2 cellular contexts compared by ENCODE assay signal in genomic region chr2:26697425-26697824, GRCh38.
TF ChIP-seq lines count a peak whose summit lies in the region.

No MANE protein-coding gene starts in this region.

TF ChIP-seq in SK-N-SH, 30 proteins besides CTCF, POLR2A, EP300 and RAD21 (continued from another document):
- no peak for TF ChIP-seq EZH2phosphoT487 (IDR thresholded peaks at IDR 0.05; ENCODE audit: borderline replicate concordance, low read depth)
- no peak for TF ChIP-seq MEF2A (IDR thresholded peaks at IDR 0.05; ENCODE audit: borderline replicate concordance, low read depth)
- TF ChIP-seq FOXJ3 (CRISPR knock-in tag; IDR thresholded peaks at IDR 0.05), result no peak
- TF ChIP-seq SMC3 (IDR thresholded peaks at IDR 0.05; ENCODE audit: low read depth, low read length), result no peak
- no peak for TF ChIP-seq ELF1 (IDR thresholded peaks at IDR 0.05)
- no peak for TF ChIP-seq CHD2 (IDR thresholded peaks at IDR 0.05; ENCODE audit: low read length, partially characterized antibody)
- TF ChIP-seq POLR2AphosphoS5 (IDR thresholded peaks at IDR 0.05; ENCODE audit: low read depth, low read length), result no peak
- no peak for TF ChIP-seq PBX3 (IDR thresholded peaks at IDR 0.05)
- TF ChIP-seq FOXM1 (IDR thresholded peaks at IDR 0.05; ENCODE audit: low read depth), result no peak
- TF ChIP-seq REST (IDR thresholded peaks at IDR 0.05; ENCODE audit: low read depth, low read length), result no peak
- TF ChIP-seq USF1 (IDR thresholded peaks at IDR 0.05; ENCODE audit: borderline replicate concordance, low read depth), result no peak
- TF ChIP-seq YY1 (IDR thresholded peaks at IDR 0.05; ENCODE audit: low read depth), result no peak
- no peak for TF ChIP-seq MAX (IDR thresholded peaks at IDR 0.05; ENCODE audit: low read depth)
- TF ChIP-seq MXI1 (IDR thresholded peaks at IDR 0.05; ENCODE audit: low read depth, low read length), result no peak
- no peak for TF ChIP-seq USF2 (IDR thresholded peaks at IDR 0.05; ENCODE audit: borderline replicate concordance, low read depth, low read length)
- TF ChIP-seq TAF1 (IDR thresholded peaks at IDR 0.05; ENCODE audit: borderline replicate concordance, low read depth, low read length), result no peak

TF ChIP-seq in SK-N-SH treated with all-trans-retinoic acid at 6 μM for 48 hours, 23 proteins besides CTCF, POLR2A, EP300 and RAD21 (continued from another document):
- no peak for TF ChIP-seq PATZ1 (CRISPR knock-in tag; IDR thresholded peaks at IDR 0.05; ENCODE audit: borderline replicate concordance)
- TF ChIP-seq POU6F1 (CRISPR knock-in tag; IDR thresholded peaks at IDR 0.05; ENCODE audit: borderline replicate concordance, low read depth), result no peak
- TF ChIP-seq ARNTL (CRISPR knock-in tag; IDR thresholded peaks at IDR 0.05; ENCODE audit: borderline replicate concordance, low read depth), result no peak
- no peak for TF ChIP-seq SNAI2 (CRISPR knock-in tag; IDR thresholded peaks at IDR 0.05)
- TF ChIP-seq ISL1 (CRISPR knock-in tag; IDR thresholded peaks at IDR 0.05), result no peak
- TF ChIP-seq ESRRG (CRISPR knock-in tag; IDR thresholded peaks at IDR 0.05), result no peak
- TF ChIP-seq ZNF70 (CRISPR knock-in tag; IDR thresholded peaks at IDR 0.05), result no peak
- TF ChIP-seq ZNF8 (CRISPR knock-in tag; IDR thresholded peaks at IDR 0.05), result no peak
- TF ChIP-seq PPARA (CRISPR knock-in tag; IDR thresholded peaks at IDR 0.05; ENCODE audit: borderline replicate concordance), result no peak
- TF ChIP-seq CREB5 (CRISPR knock-in tag; IDR thresholded peaks at IDR 0.05; ENCODE audit: low read depth), result no peak
- no peak for TF ChIP-seq ZFP3 (CRISPR knock-in tag; IDR thresholded peaks at IDR 0.05)
- no peak for TF ChIP-seq CSDC2 (CRISPR knock-in tag; IDR thresholded peaks at IDR 0.05)
- no peak for TF ChIP-seq GLIS3 (CRISPR knock-in tag; IDR thresholded peaks at IDR 0.05)
